Comparison of ENCODE assay signal across 12 cellular contexts in the genomic region with DNA sequence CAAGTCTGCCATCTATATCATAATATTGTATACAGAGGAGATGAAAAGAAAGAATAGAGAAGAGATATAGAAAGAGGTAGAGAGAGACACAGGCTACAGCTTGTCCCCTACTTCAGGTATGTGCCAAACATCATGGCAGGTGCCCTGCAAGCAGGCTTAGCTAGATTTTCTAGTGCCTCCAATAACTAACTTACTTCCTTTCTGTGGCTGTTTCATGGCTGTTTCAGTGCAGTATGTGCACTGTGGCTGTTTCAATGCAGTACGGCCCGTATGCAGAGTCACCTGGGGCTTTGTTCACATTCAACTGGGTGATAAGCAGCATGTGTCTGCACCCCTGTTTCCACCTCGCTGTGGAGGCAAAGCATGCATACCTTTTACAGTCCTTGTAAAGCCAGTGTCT.
DNase-seq lines count a peak whose midpoint lies in the region; ATAC-seq, FAIRE-seq and TF ChIP-seq lines count a peak whose summit lies in the region.
"Had no signal": no experiment of that assay in that cellular context is flagged by ENCODE, and none has a peak within 500 bp of the region (broad histone marks: within the 10 kb centered on the region; RNA-seq: fewer than 3 reads in every experiment).

No MANE protein-coding gene starts in this region.

- no peaks in the 10 kb centered on the region for H3K9me3 ChIP-seq in keratinocyte (ENCODE audit: control insufficient read depth, low read depth, low read length)
- H3K9me3 ChIP-seq: Caco-2 had no signal

- no peaks in the 10 kb centered on the region for H3K4me1 Mint-ChIP-seq in activated T-cell treated with anti-CD3 and anti-CD28 coated beads, Interleukin-2, amount 50 U/mL, for 72 hours (ENCODE audit: low read depth)
- H3K4me1 Mint-ChIP-seq: CD8-positive, alpha-beta memory T cell had no signal

- H3K36me3 ChIP-seq in keratinocyte (ENCODE audit: control insufficient read depth in 2 of 2, extremely low read depth in 1 of 2, insufficient read depth in 2 of 2, low read length in 2 of 2), result no peaks in the 10 kb centered on the region

- POLR2A ChIA-PET in RWPE1 (lab: Yijun Ruan, JAX; ENCODE audit: low non-redundant PET), result no interaction called here

- CTCF ChIA-PET in RWPE1 (lab: Yijun Ruan, JAX), result interaction anchor here (0.6 to 0.9 kb wide), 2 partner anchors 10 to 336 kb away, joined by 3 read pairs; no protein-coding TSS in a partner anchor

- no peaks in the 10 kb centered on the region for H4K20me1 ChIP-seq in keratinocyte (ENCODE audit: control insufficient read depth, extremely low read depth, insufficient read depth, low read length)

- peak overlapping the region; percentile 35 for H3K4me2 ChIP-seq in keratinocyte (ENCODE audit: control insufficient read depth, extremely low read depth, insufficient read depth, low read depth, low read length)

- no peaks in the 10 kb centered on the region for H3K27me3 Mint-ChIP-seq in activated T-cell treated with anti-CD3 and anti-CD28 coated beads, Interleukin-2, amount 50 U/mL, for 72 hours (ENCODE audit: low read depth)

- no peak overlapping the region for H2AFZ ChIP-seq in keratinocyte (ENCODE audit: control insufficient read depth, low read length)
- H2AFZ ChIP-seq: GM23248 had no signal

- no peaks in the 10 kb centered on the region for H3K36me3 Mint-ChIP-seq in activated T-cell treated with anti-CD3 and anti-CD28 coated beads, Interleukin-2, amount 50 U/mL, for 72 hours (ENCODE audit: insufficient read depth in 2 of 2)
- H3K36me3 Mint-ChIP-seq: CD8-positive, alpha-beta memory T cell had no signal

- H3K4me1 ChIP-seq in keratinocyte (ENCODE audit: control insufficient read depth, extremely low read depth, insufficient read depth, low read length), result peaks cover 18% of the 10 kb centered on the region
- H3K4me1 ChIP-seq: Caco-2 had no signal

- ATAC-seq in HG02973 (IDR thresholded peaks at IDR 0.05; ENCODE audit: unreplicated experiment) (no peak), GM21576 (IDR thresholded peaks at IDR 0.05; ENCODE audit: unreplicated experiment) (no peak)
- ATAC-seq in activated T-cell treated with anti-CD3 and anti-CD28 coated beads, Interleukin-2, amount 50 U/mL, for 72 hours (replicated peaks in 1 of 2), result no peak
- ATAC-seq: HCT116 had no signal

- no peak for FAIRE-seq in keratinocyte (lab: Jason Lieb, UNC)
- FAIRE-seq: H54 had no signal

- H3K9me1 ChIP-seq in keratinocyte (ENCODE audit: control insufficient read depth, extremely low read depth, insufficient read depth, low read length), result no peaks in the 10 kb centered on the region

- no peaks in the 10 kb centered on the region for H3K79me2 ChIP-seq in keratinocyte (ENCODE audit: control insufficient read depth, insufficient read depth, low read length)

- no peak overlapping the region for H3K4me3 Mint-ChIP-seq in activated T-cell treated with anti-CD3 and anti-CD28 coated beads, Interleukin-2, amount 50 U/mL, for 72 hours
- H3K4me3 Mint-ChIP-seq: CD8-positive, alpha-beta memory T cell had no signal

- no peak overlapping the region for H3K4me3 ChIP-seq in keratinocyte (ENCODE audit: control insufficient read depth in 2 of 3, extremely low read depth in 1 of 3, insufficient read depth in 2 of 3, low read depth in 1 of 3, low read length in 3 of 3)
- H3K4me3 ChIP-seq: GM23248 had no signal

- dilution Hi-C loops in keratinocyte (cut with MboI; ENCODE audit: extremely low pct_ligation_motif_present, low sequenced_read_pairs), result no loop called here

- H3K27ac ChIP-seq in RWPE1 (peak overlapping the region; percentile 76), caudate nucleus (ENCODE audit: low read depth, low read length) (peak overlapping the region; percentile 18), keratinocyte (ENCODE audit: control insufficient read depth, insufficient read depth, low read length) (no peak overlapping the region)
- H3K27ac ChIP-seq: GM23248 had no signal

- H3K9ac ChIP-seq in keratinocyte (ENCODE audit: control insufficient read depth, extremely low read depth, insufficient read depth, low read length), result no peak overlapping the region
- H3K9ac ChIP-seq: GM23248 had no signal

- H3K27me3 ChIP-seq in keratinocyte (ENCODE audit: control insufficient read depth, extremely low read depth, insufficient read depth, low read length), result no peaks in the 10 kb centered on the region

- DNase-seq in RWPE1 (ENCODE audit: low spot score) (no peak), caudate nucleus (lab: John Stamatoyannopoulos, UW) (no peak), keratinocyte (ENCODE audit: low read depth, low spot score) (no peak)
- no peak for DNase-seq in activated T-cell treated with anti-CD3 and anti-CD28 coated beads, Interleukin-2, amount 50 U/mL, for 72 hours
- DNase-seq: Caco-2; CD8-positive, alpha-beta memory T cell; GM23248; IMR-90 had no signal

- H3K27ac Mint-ChIP-seq in activated T-cell treated with anti-CD3 and anti-CD28 coated beads, Interleukin-2, amount 50 U/mL, for 72 hours, result no peak overlapping the region
- H3K27ac Mint-ChIP-seq: CD8-positive, alpha-beta memory T cell had no signal

- TF ChIP-seq CTCF in RWPE1 (conservative IDR thresholded peaks at IDR 0.05; ENCODE audit: low read depth) (no peak), keratinocyte (optimal IDR thresholded peaks at IDR 0.05 in 1 of 3, IDR thresholded peaks at IDR 0.05 in 1 of 3, conservative IDR thresholded peaks at IDR 0.05 in 1 of 3; ENCODE audit: extremely low read depth in 1 of 3, insufficient read depth in 2 of 3, low read length in 3 of 3) (no peak)

- peaks cover 2 to 7% of the 10 kb centered on the region in 2 donors for H3K9me3 Mint-ChIP-seq in activated T-cell treated with anti-CD3 and anti-CD28 coated beads, Interleukin-2, amount 50 U/mL, for 72 hours
